ENCODE assay signal across 30 cellular contexts in the genomic region with DNA sequence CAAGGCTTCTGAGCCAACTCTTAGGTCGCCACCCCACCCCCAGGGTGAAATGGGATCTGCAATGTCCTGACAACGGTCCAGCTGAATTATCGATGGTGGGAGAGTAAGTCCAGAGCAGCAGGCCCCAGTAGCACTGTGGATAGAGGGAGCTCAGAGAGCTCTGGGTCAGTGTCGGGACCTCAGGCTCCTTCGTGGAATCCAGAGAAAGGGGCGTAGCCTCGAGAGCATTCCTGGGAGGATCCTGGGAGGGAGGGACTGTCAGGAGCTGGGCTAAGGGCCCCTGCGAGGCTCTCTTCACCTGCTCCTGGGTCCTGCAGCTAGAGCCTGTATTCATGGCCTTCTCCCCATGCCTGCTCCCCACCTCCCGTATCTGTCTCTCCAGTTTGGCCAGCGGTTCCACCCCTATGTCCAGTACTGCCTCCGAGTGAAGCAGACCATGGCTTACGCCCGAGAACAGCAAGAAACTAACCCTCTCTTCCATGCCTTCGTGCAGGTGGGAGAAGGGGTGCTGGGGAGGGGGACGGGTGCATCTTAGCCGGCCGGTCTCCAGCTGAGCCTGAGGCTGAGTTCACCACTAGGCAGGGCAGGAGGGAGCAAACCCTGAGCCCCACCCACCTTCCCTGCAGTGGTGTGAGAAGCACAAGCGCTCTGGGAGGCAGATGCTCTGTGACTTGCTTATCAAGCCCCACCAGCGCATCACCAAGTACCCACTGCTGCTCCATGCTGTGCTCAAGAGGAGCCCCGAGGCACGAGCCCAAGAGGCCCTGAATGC. TPM values are rescaled to one million over a fixed set of nuclear protein-coding genes. Genes with fewer than 3 reads are reported as not detected.
DNase-seq lines count a peak whose midpoint lies in the region; FAIRE-seq and TF ChIP-seq lines count a peak whose summit lies in the region.
"Had no signal": no experiment of that assay in that cellular context is flagged by ENCODE, and none has a peak within 500 bp of the region (broad histone marks: within the 10 kb centered on the region; RNA-seq: fewer than 3 reads in every experiment).

No MANE protein-coding gene starts in this region.

- H2BK5ac ChIP-seq in H1 (ENCODE audit: low read depth, low read length) (peak overlapping the region; percentile 63; the same call in 1 of the 2 replicates), neuronal stem cell (ENCODE audit: low read length) (peak overlapping the region; percentile 68)

- no peak for TF ChIP-seq POLR2A in H1 (IDR thresholded peaks at IDR 0.05; ENCODE audit: control extremely low read depth in 1 of 2, low read depth in 2 of 2, low read length in 2 of 2)

- H2BK15ac ChIP-seq in H1 (ENCODE audit: low read length) (no peak overlapping the region), neuronal stem cell (ENCODE audit: low read length) (peak overlapping the region; percentile 59)

- no peak overlapping the region for H3K56ac ChIP-seq in H1 (replicated peaks; ENCODE audit: insufficient read length, low read depth, low read length)

- H3K4ac ChIP-seq in H1 (replicated peaks; ENCODE audit: insufficient read length, low read depth, low read length) (no peak overlapping the region), neuronal stem cell (ENCODE audit: low read length) (no peak overlapping the region)

- no peak for FAIRE-seq in H1 (lab: Jason Lieb, UNC)
- FAIRE-seq: endometrium, frontal cortex, GM12892 had no signal

- intact Hi-C loops in posterior vena cava (cut with DNase I), result loop anchor here in 1 of 2 donors (5.0 kb wide), 1 partner anchor 760 kb away; no protein-coding TSS in a partner anchor

- H2AFZ ChIP-seq in H1 (ENCODE audit: low read length) (no peak overlapping the region), neuronal stem cell (ENCODE audit: low read length) (peak overlapping the region; percentile 0)
- H2AFZ ChIP-seq: parathyroid adenoma had no signal

- no peak overlapping the region for H4K5ac ChIP-seq in H1 (ENCODE audit: insufficient read length, low read depth, low read length)

- H4K91ac ChIP-seq in H1 (replicated peaks; ENCODE audit: insufficient read length, low read length), result no peak overlapping the region
- no peak overlapping the region for H4K91ac ChIP-seq in neuronal stem cell (ENCODE audit: low read depth, low read length, poor library complexity)

- TF ChIP-seq EP300 in H1 (IDR thresholded peaks at IDR 0.05; ENCODE audit: borderline replicate concordance in 1 of 2, low read depth in 2 of 2, low read length in 2 of 2), result no peak

- H3K27ac ChIP-seq in HEK293 (ENCODE audit: extremely low read depth, low read depth, low read length), result no peak overlapping the region
- H3K27ac ChIP-seq in H1 (ENCODE audit: low read depth, low read length), result no peak overlapping the region
- H3K27ac ChIP-seq in neuronal stem cell (replicated peaks; ENCODE audit: low read length), result no peak overlapping the region
- H3K27ac ChIP-seq: C4-2B, esophagus squamous epithelium, left ventricle myocardium inferior, parathyroid adenoma, Peyer's patch, right atrium auricular region, suprapubic skin had no signal

- H3K9me3 ChIP-seq in HEK293 (ENCODE audit: control insufficient read depth, insufficient read depth, low read depth, low read length) (no peaks in the 10 kb centered on the region), H1 (ENCODE audit: insufficient read depth in 2 of 2, low read depth in 1 of 2, low read length in 1 of 2) (no peaks in the 10 kb centered on the region), neuronal stem cell (replicated peaks in 1 of 2; ENCODE audit: control insufficient read depth in 2 of 2, insufficient read depth in 1 of 2, low read depth in 1 of 2, low read length in 2 of 2) (no peaks in the 10 kb centered on the region)
- H3K9me3 ChIP-seq: esophagus squamous epithelium, left ventricle myocardium inferior, Peyer's patch, right atrium auricular region, suprapubic skin had no signal

- H4K20me1 ChIP-seq in H1 (replicated peaks in 1 of 2; ENCODE audit: control insufficient read depth in 1 of 2, insufficient read depth in 2 of 2, low read length in 2 of 2), result peaks cover 0 to 2% of the 10 kb centered on the region in 2 experiments

- H2BK120ac ChIP-seq in H1 (replicated peaks; ENCODE audit: low read depth, low read length) (no peak overlapping the region), neuronal stem cell (ENCODE audit: low read depth, low read length) (peak overlapping the region; percentile 5)

- no peak for TF ChIP-seq RAD21 in H1 (IDR thresholded peaks at IDR 0.05 in 1 of 2, conservative IDR thresholded peaks at IDR 0.05 in 1 of 2; ENCODE audit: low read depth in 2 of 2, low read length in 2 of 2)

- H4K8ac ChIP-seq in H1 (ENCODE audit: extremely low read depth, insufficient read depth, low read length) (peak overlapping the region; percentile 82), neuronal stem cell (ENCODE audit: low read depth, low read length) (no peak overlapping the region)

- H3K18ac ChIP-seq in H1 (ENCODE audit: extremely low read depth, low read length), result no peak overlapping the region; the same call in 1 of the 2 replicates
- H3K18ac ChIP-seq in neuronal stem cell (ENCODE audit: low read length), result peak overlapping the region; percentile 59

- no peaks in the 10 kb centered on the region for H3K27me3 ChIP-seq in H1 (replicated peaks in 1 of 4; ENCODE audit: control insufficient read depth in 3 of 4, extremely low read depth in 1 of 4, insufficient read depth in 3 of 4, low read length in 3 of 4)
- peaks cover 0 to 3% (median 2%) of the 10 kb centered on the region in 3 experiments for H3K27me3 ChIP-seq in neuronal stem cell (ENCODE audit: control insufficient read depth in 3 of 3, insufficient read depth in 3 of 3, low read depth in 1 of 3, low read length in 3 of 3)
- H3K27me3 ChIP-seq: esophagus squamous epithelium, Peyer's patch, right atrium auricular region, suprapubic skin had no signal

- H3K23ac ChIP-seq in H1 (ENCODE audit: insufficient read length) (no peak overlapping the region), neuronal stem cell (ENCODE audit: low read depth, low read length, poor library complexity) (no peak overlapping the region)

- H3K4me1 ChIP-seq in HEK293 (ENCODE audit: control insufficient read depth, insufficient read depth, low read length) (no peaks in the 10 kb centered on the region), H1 (replicated peaks in 1 of 4; ENCODE audit: control insufficient read depth in 3 of 4, insufficient read depth in 4 of 4, low read length in 3 of 4) (peaks cover 8 to 21% (median 16%) of the 10 kb centered on the region in 4 experiments), neuronal stem cell (ENCODE audit: control insufficient read depth in 2 of 2, insufficient read depth in 1 of 2, low read depth in 1 of 2, low read length in 2 of 2) (peaks cover 19 to 26% of the 10 kb centered on the region in 2 donors)

- H3K79me1 ChIP-seq in H1 (ENCODE audit: low read depth, low read length) (peaks cover 3% of the 10 kb centered on the region), neuronal stem cell (ENCODE audit: low read depth, low read length) (no peaks in the 10 kb centered on the region)

- no peak overlapping the region for H2BK20ac ChIP-seq in H1 (ENCODE audit: low read length)

- H3K36me3 ChIP-seq in HEK293 (ENCODE audit: control insufficient read depth in 2 of 2, insufficient read depth in 1 of 2, low read length in 2 of 2), result no peaks in the 10 kb centered on the region
- H3K36me3 ChIP-seq in H1 (ENCODE audit: control insufficient read depth in 2 of 4, insufficient read depth in 4 of 4, low read length in 3 of 4), result peaks cover 7 to 43% (median 17%) of the 10 kb centered on the region in 4 experiments; a peak in 7 of 8 replicates
- H3K36me3 ChIP-seq in neuronal stem cell (replicated peaks in 1 of 2; ENCODE audit: control insufficient read depth in 2 of 2, insufficient read depth in 2 of 2, low read length in 2 of 2), result no peaks in the 10 kb centered on the region
- H3K36me3 ChIP-seq: left ventricle myocardium inferior, right atrium auricular region had no signal

- H2BK12ac ChIP-seq in H1 (ENCODE audit: low read depth, low read length) (peak overlapping the region; percentile 35; the same call in 1 of the 2 replicates), neuronal stem cell (ENCODE audit: low read length) (no peak overlapping the region)

- H3K4me2 ChIP-seq in H1 (ENCODE audit: insufficient read depth in 1 of 2, low read depth in 2 of 2, low read length in 2 of 2) (no peak overlapping the region), neuronal stem cell (ENCODE audit: insufficient read depth, low read length, poor library complexity, severe bottlenecking) (no peak overlapping the region)

- DNase-seq in EH (ENCODE audit: low read depth), result peak; percentile 34
- no peak for DNase-seq in H1 (ENCODE audit: low read depth in 1 of 2, low spot score in 2 of 2)
- no peak for DNase-seq in neuronal stem cell (ENCODE audit: low spot score)
- no peak for DNase-seq in GF-D8 (lab: John Stamatoyannopoulos, UW)
- no peak for DNase-seq in posterior vena cava (ENCODE audit: low spot score)
- DNase-seq in NCI-H2196 treated with DMSO at 0.1 percent for 48 hours (lab: John Stamatoyannopoulos, UW; ENCODE audit: unreplicated experiment), result no peak
- DNase-seq: activated CD4-positive, alpha-beta memory T cell treated with anti-CD3 and anti-CD28 coated beads, Interleukin-2, amount 10 ng/mL, durations not matched to agents 7 days and 5 days; activated CD4-positive, CD25-positive, alpha-beta regulatory T cell; Calu3; esophagus squamous epithelium; left ventricle myocardium inferior; naive thymus-derived CD4-positive, alpha-beta T cell; NCI-H1092 treated with DMSO at 0.1 percent for 48 hours; NCI-H187; NCI-H2227 treated with DMSO at 0.1 percent for 48 hours; NCI-H69; SIG-M5; stimulated activated CD4-positive, alpha-beta T cell treated with anti-CD3 and anti-CD28 coated beads, Interleukin-12 subunit alpha, Interleukin-12 subunit beta, amount 100 ng/mL, for 4 hours; stimulated activated CD4-positive, alpha-beta T cell treated with anti-CD3 and anti-CD28 coated beads, Interleukin-4, amount 100 ng/mL, for 24 hours; stimulated activated naive B cell treated with anti-CD40 and anti-IgM and Interleukin-4, amounts not matched to agents 10 μg/mL and 1 μg/mL and 100 μg/mL, for 72 hours had no signal

- no peaks in the 10 kb centered on the region for H3K79me2 ChIP-seq in H1 (ENCODE audit: control insufficient read depth in 1 of 2, insufficient read depth in 2 of 2, low read length in 2 of 2)
- H3K79me2 ChIP-seq: parathyroid adenoma had no signal

- TF ChIP-seq CTCF in HEK293 (tag by site-specific recombination; IDR thresholded peaks at IDR 0.05) (no peak), H1 (IDR thresholded peaks at IDR 0.05; ENCODE audit: control extremely low read depth in 1 of 3, insufficient read depth in 1 of 3, low read depth in 1 of 3, low read length in 3 of 3) (no peak)

- 86% methylated on average over 21 of the region's 21 CpGs; no CpG with 5 or more reads in 1 of the 2 experiments for whole genome bisulfite sequencing in H1 (ENCODE audit: extremely low coverage in 1 of 2, insufficient coverage in 1 of 2, insufficient read length in 1 of 2, insufficient replicate concordance in 2 of 2, low coverage in 1 of 2, low lambda C conversion rate in 2 of 2, missing lambda C conversion rate in 1 of 2), 2 experiments
- WGBS in neuronal stem cell (ENCODE audit: extremely low coverage in 2 of 2, insufficient read length in 2 of 2, insufficient replicate concordance in 1 of 2), 2 donors, result no CpG with 5 or more reads among the region's 21 CpGs

- CTCF ChIA-PET in HEK293 (lab: Yijun Ruan, JAX), result interaction anchor here (0.6 to 1.2 kb wide), 5 partner anchors 8 to 374 kb away, joined by 3 read pairs; no protein-coding TSS in a partner anchor
- CTCF ChIA-PET in H1 (lab: Charles Lee; ENCODE audit: partially characterized antibody), result interaction anchor here (1.7 to 3.8 kb wide), 2 partner anchors 9 to 58 kb away, joined by 5 to 20 read pairs; no protein-coding TSS in a partner anchor

- H3K4me3 ChIP-seq in HEK293 (ENCODE audit: low read depth, low read length) (no peak overlapping the region), H1 (ENCODE audit: extremely low read depth in 1 of 4, insufficient read depth in 2 of 4, low read depth in 3 of 4, low read length in 4 of 4) (no peak overlapping the region), neuronal stem cell (ENCODE audit: low read length in 2 of 2) (no peak overlapping the region)
- H3K4me3 ChIP-seq: esophagus squamous epithelium, left ventricle myocardium inferior, Peyer's patch, right atrium auricular region, suprapubic skin had no signal

- H3K14ac ChIP-seq in H1 (ENCODE audit: insufficient read length), result no peak overlapping the region
- peak overlapping the region; percentile 84 for H3K14ac ChIP-seq in neuronal stem cell (ENCODE audit: low read length)

- no peak overlapping the region for H3K9ac ChIP-seq in H1 (replicated peaks in 1 of 4; ENCODE audit: extremely low read depth in 1 of 4, low read depth in 3 of 4, low read length in 3 of 4)
- H3K9ac ChIP-seq in neuronal stem cell (ENCODE audit: low read depth, low read length, poor library complexity), result peak overlapping the region; percentile 53
- H3K9ac ChIP-seq: parathyroid adenoma had no signal

- H2AK5ac ChIP-seq in H1 (ENCODE audit: low read depth, low read length) (no peak overlapping the region), neuronal stem cell (ENCODE audit: low read depth, low read length) (peak overlapping the region; percentile 77)

- POLR2A ChIA-PET in HEK293 (lab: Yijun Ruan, JAX), result interaction anchor here (0.7 to 1.0 kb wide), 2 partner anchors 9 to 14 kb away, joined by 3 read pairs; no protein-coding TSS in a partner anchor
- POLR2A ChIA-PET in H1 (lab: Charles Lee; ENCODE audit: partially characterized antibody), result interaction anchor here (1.3 to 2.8 kb wide), 2 partner anchors 12 to 19 kb away, joined by 6 to 10 read pairs; no protein-coding TSS in a partner anchor

- H3K23me2 ChIP-seq in H1 (ENCODE audit: low read depth, low read length), result no peaks in the 10 kb centered on the region

RNA-seq across cellular contexts. Expression of a gene that starts 6.6 kb away (rescaled TPM):
- 25.5 and 32.5 TPM in 2 replicates for total RNA-seq in H1 (2021; fragmentation: NEBNext Ultra II Directional; extraction: Animal tissue kit (Norgen Biotek cat#: 25700))
- 23.1 and 38.1 TPM in 2 replicates for polyA plus RNA-seq in H1 (2011; rRNA removed)
- 30.4 TPM for polyA plus RNA-seq in H1 (2011; cell fraction: cytosol; rRNA removed)
- 49.3 TPM for polyA plus RNA-seq in H1 (2011; cell fraction: nucleus; rRNA removed)
- polyA plus RNA-seq in H1 (2012, experiment 1 of 2), result 22.6 to 29.6 TPM (median 26.3 TPM) in 4 replicates
- polyA plus RNA-seq in H1 (2012, experiment 2 of 2), result 28.8 TPM
- 18.8 TPM for polyA plus RNA-seq in H1 (2013, experiment 1 of 2)
- 18.5 TPM for polyA plus RNA-seq in H1 (2013, experiment 2 of 2)
- 22.1 and 28.7 TPM in 2 replicates for polyA minus RNA-seq in H1 (2011; rRNA and poly(A)+ RNA removed)
- 17.8 TPM for polyA minus RNA-seq in H1 (2011; cell fraction: cytosol; rRNA and poly(A)+ RNA removed)
- polyA minus RNA-seq in H1 (2011; cell fraction: nucleus; rRNA and poly(A)+ RNA removed), result 17.7 TPM
- 1.2 TPM for polyA plus RNA-seq in neuronal stem cell (2013, experiment 1 of 2)
- 1.3 TPM for polyA plus RNA-seq in neuronal stem cell (2013, experiment 2 of 2)
- total RNA-seq in posterior vena cava, result under 1 TPM in 1 of 2 donors, not detected in 1; 0.51 TPM
- total RNA-seq: activated CD4-positive, alpha-beta memory T cell treated with anti-CD3 and anti-CD28 coated beads, Interleukin-2, amount 10 ng/mL, durations not matched to agents 7 days and 5 days; activated T-helper 2 cell treated with anti-CD3 and anti-CD28 coated beads, Interferon-gamma antibody, Interleukin-2, Interleukin-4, amounts not matched to agents 10 μg/mL and 5 μg/mL and 100 μg/mL, durations not matched to agents 14 hours and 24 hours and 36 hours; naive thymus-derived CD4-positive, alpha-beta T cell had no signal

RNA-seq across cellular contexts. Expression of a gene that starts 24.8 kb away (rescaled TPM):
- 42.1 and 45.8 TPM in 2 replicates for total RNA-seq in H1 (2021; fragmentation: NEBNext Ultra II Directional; extraction: Animal tissue kit (Norgen Biotek cat#: 25700))
- polyA plus RNA-seq in H1 (2011; rRNA removed), result 28.7 and 48.7 TPM in 2 replicates
- polyA plus RNA-seq in H1 (2011; cell fraction: cytosol; rRNA removed), result 29.1 TPM
- 46.5 TPM for polyA plus RNA-seq in H1 (2011; cell fraction: nucleus; rRNA removed)
- 40.7 to 46.5 TPM (median 44.7 TPM) in 4 replicates for polyA plus RNA-seq in H1 (2012, experiment 1 of 2)
- 56.1 TPM for polyA plus RNA-seq in H1 (2012, experiment 2 of 2)
- 75.2 TPM for polyA plus RNA-seq in H1 (2013, experiment 1 of 2)
- 89.3 TPM for polyA plus RNA-seq in H1 (2013, experiment 2 of 2)
- 33.4 and 50.9 TPM in 2 replicates for polyA minus RNA-seq in H1 (2011; rRNA and poly(A)+ RNA removed)
- polyA minus RNA-seq in H1 (2011; cell fraction: cytosol; rRNA and poly(A)+ RNA removed), result 28.5 TPM
- 29.2 TPM for polyA minus RNA-seq in H1 (2011; cell fraction: nucleus; rRNA and poly(A)+ RNA removed)
- 35.2 TPM for polyA plus RNA-seq in neuronal stem cell (2013, experiment 1 of 2)
- 34.5 TPM for polyA plus RNA-seq in neuronal stem cell (2013, experiment 2 of 2)
- total RNA-seq in posterior vena cava, result 100 to 1,000 TPM; 190 to 194 TPM

RNA-seq across cellular contexts. Expression of a gene that starts 58.3 kb away (rescaled TPM):
- total RNA-seq in H1 (2021; fragmentation: NEBNext Ultra II Directional; extraction: Animal tissue kit (Norgen Biotek cat#: 25700)), result 85.5 and 89.0 TPM in 2 replicates
- polyA plus RNA-seq in H1 (2011; rRNA removed), result 156 and 192 TPM in 2 replicates
- polyA plus RNA-seq in H1 (2011; cell fraction: cytosol; rRNA removed), result 97.5 TPM
- polyA plus RNA-seq in H1 (2011; cell fraction: nucleus; rRNA removed), result 220 TPM
- 83.5 to 112 TPM (median 108 TPM) in 4 replicates for polyA plus RNA-seq in H1 (2012, experiment 1 of 2)
- polyA plus RNA-seq in H1 (2012, experiment 2 of 2), result 95.0 TPM
- polyA plus RNA-seq in H1 (2013, experiment 1 of 2), result 112 TPM
- 115 TPM for polyA plus RNA-seq in H1 (2013, experiment 2 of 2)
- polyA minus RNA-seq in H1 (2011; rRNA and poly(A)+ RNA removed), result 117 and 161 TPM in 2 replicates
- 49.3 TPM for polyA minus RNA-seq in H1 (2011; cell fraction: cytosol; rRNA and poly(A)+ RNA removed)
- polyA minus RNA-seq in H1 (2011; cell fraction: nucleus; rRNA and poly(A)+ RNA removed), result 76.1 TPM
- polyA plus RNA-seq in neuronal stem cell (2013, experiment 1 of 2), result 0.40 TPM
- polyA plus RNA-seq in neuronal stem cell (2013, experiment 2 of 2), result 0.68 TPM
- 1 to 10 TPM; 1.9 to 3.3 TPM for total RNA-seq in posterior vena cava
- total RNA-seq: activated T-helper 2 cell treated with anti-CD3 and anti-CD28 coated beads, Interferon-gamma antibody, Interleukin-2, Interleukin-4, amounts not matched to agents 10 μg/mL and 5 μg/mL and 100 μg/mL, durations not matched to agents 14 hours and 24 hours and 36 hours; frontal cortex had no signal

Comparison
In these comparisons a context has a peak if more than half of its experiments do, and no peak if none do; other contexts are left out.
1. RNA of a gene that starts 6.6 kb away (total RNA-seq): 25.5 to 32.5 TPM in H1; 0.51 TPM in posterior vena cava; every median in the first group is over 10 times any median in the second.
2. RNA of a gene that starts 58.3 kb away (total RNA-seq): 85.5 to 89.0 TPM in H1; 1.9 to 3.3 TPM in posterior vena cava; every median in the first group is over 10 times any median in the second.